In genomic region chr9:20904995-20905394, GRCh38 we compare ENCODE assay signal across 19 cellular contexts.
DNase-seq lines count a peak whose midpoint lies in the region; ATAC-seq and TF ChIP-seq lines count a peak whose summit lies in the region.
"Had no signal": no experiment of that assay in that cellular context is flagged by ENCODE, and none has a peak within 500 bp of the region (broad histone marks: within the 10 kb centered on the region; RNA-seq: fewer than 3 reads in every experiment).

No MANE protein-coding gene starts in this region.

- no peak overlapping the region for H3K9ac ChIP-seq in DND-41 (ENCODE audit: low read depth, low read length)
- H3K9ac ChIP-seq: BLaER1 treated with 17β-estradiol and CSF1 and Interleukin-3, amounts not matched to agents 10 nM and 100 nM had no signal

- no peak for DNase-seq in DND-41
- peak; percentile 55 for DNase-seq in NCI-H82 (lab: John Stamatoyannopoulos, UW)
- peak; percentile 11 for DNase-seq in WERI-Rb-1
- no peak for DNase-seq in hepatocyte (ENCODE audit: low spot score)
- no peak for DNase-seq in anterior cingulate cortex (lab: John Stamatoyannopoulos, UW)
- DNase-seq: 8988T; AML-193; Caco-2; Calu3; CD4-positive, alpha-beta T cell; CD8-positive, alpha-beta T cell; DMS79 treated with DMSO at 0.1 percent for 48 hours; EL; GDM1 had no signal

- H3K27me3 ChIP-seq in DND-41 (ENCODE audit: insufficient read depth, low read length, poor library complexity) (no peaks in the 10 kb centered on the region), WERI-Rb-1 (ENCODE audit: insufficient read depth, low read depth, severe bottlenecking) (no peaks in the 10 kb centered on the region), hepatocyte (no peaks in the 10 kb centered on the region)
- H3K27me3 ChIP-seq: BLaER1 treated with 17β-estradiol and CSF1 and Interleukin-3, amounts not matched to agents 10 nM and 100 nM had no signal

- H3K79me2 ChIP-seq in DND-41 (ENCODE audit: insufficient read depth, low read length) (no peaks in the 10 kb centered on the region), hepatocyte (no peaks in the 10 kb centered on the region)

- 62% methylated on average over 1 of the region's 1 CpG for WGBS in hepatocyte (ENCODE audit: low lambda C conversion rate, missing lambda C conversion rate)

- H4K20me1 ChIP-seq in DND-41 (ENCODE audit: insufficient read depth, low read length) = no peaks in the 10 kb centered on the region
- no peaks in the 10 kb centered on the region for H4K20me1 ChIP-seq in hepatocyte (ENCODE audit: insufficient read depth, poor library complexity, severe bottlenecking)
- H4K20me1 ChIP-seq: BLaER1 treated with 17β-estradiol and CSF1 and Interleukin-3, amounts not matched to agents 10 nM and 100 nM had no signal

- H3K4me3 ChIP-seq in DND-41 (ENCODE audit: low read depth in 1 of 2, low read length in 2 of 2) (no peak overlapping the region), WERI-Rb-1 (ENCODE audit: low read depth, low read length) (no peak overlapping the region), hepatocyte (no peak overlapping the region)
- H3K4me3 ChIP-seq: BLaER1 treated with 17β-estradiol and CSF1 and Interleukin-3, amounts not matched to agents 10 nM and 100 nM; GM12878 had no signal

- no peaks in the 10 kb centered on the region for H3K9me2 ChIP-seq in hepatocyte (replicated peaks; ENCODE audit: insufficient read depth)

- H2AFZ ChIP-seq in DND-41 (ENCODE audit: low read depth, low read length) (no peak overlapping the region), hepatocyte (no peak overlapping the region)

- no peak for TF ChIP-seq CTCF in DND-41 (IDR thresholded peaks at IDR 0.05; ENCODE audit: borderline replicate concordance, extremely low read depth, low read length, poor library complexity, severe bottlenecking)
- TF ChIP-seq CTCF in WERI-Rb-1 (IDR thresholded peaks at IDR 0.05; ENCODE audit: low read depth, low read length) = no peak
- TF ChIP-seq CTCF in hepatocyte (IDR thresholded peaks at IDR 0.05; ENCODE audit: poor library complexity) = no peak

- H3K4me2 ChIP-seq in DND-41 (ENCODE audit: insufficient read depth, low read length) (no peak overlapping the region), hepatocyte (no peak overlapping the region)
- H3K4me2 ChIP-seq: BLaER1 treated with 17β-estradiol and CSF1 and Interleukin-3, amounts not matched to agents 10 nM and 100 nM had no signal

- H3K9me3 ChIP-seq in DND-41 (ENCODE audit: insufficient read depth, low read length, severe bottlenecking) (no peaks in the 10 kb centered on the region), WERI-Rb-1 (ENCODE audit: severe bottlenecking) (no peaks in the 10 kb centered on the region), hepatocyte (ENCODE audit: low read depth) (no peaks in the 10 kb centered on the region)
- H3K9me3 ChIP-seq: BLaER1 treated with 17β-estradiol and CSF1 and Interleukin-3, amounts not matched to agents 10 nM and 100 nM; Caco-2 had no signal

- H3K36me3 ChIP-seq in DND-41 (ENCODE audit: insufficient read depth, low read length) (no peaks in the 10 kb centered on the region), WERI-Rb-1 (no peaks in the 10 kb centered on the region), hepatocyte (replicated peaks; ENCODE audit: insufficient read depth, low read depth) (no peaks in the 10 kb centered on the region)

- H3K27ac ChIP-seq in DND-41 (ENCODE audit: low read length) = no peak overlapping the region
- H3K27ac ChIP-seq in WERI-Rb-1 = no peak overlapping the region
- H3K27ac ChIP-seq in hepatocyte = no peak overlapping the region
- H3K27ac ChIP-seq: BLaER1 treated with 17β-estradiol and CSF1 and Interleukin-3, amounts not matched to agents 10 nM and 100 nM; C4-2B had no signal

- ATAC-seq in DND-41 (ENCODE audit: insufficient read depth, low read depth) = peak; percentile 55; the same call in 1 of the 3 replicates
- no peak for ATAC-seq in GM18520 (IDR thresholded peaks at IDR 0.05; ENCODE audit: unreplicated experiment)
- ATAC-seq in GM18867 (IDR thresholded peaks at IDR 0.05; ENCODE audit: unreplicated experiment) = no peak
- ATAC-seq: CD8-positive, alpha-beta T cell; GM12878 had no signal

- no peaks in the 10 kb centered on the region for H3K4me1 ChIP-seq in DND-41 (ENCODE audit: insufficient read depth, low read length)
- no peaks in the 10 kb centered on the region for H3K4me1 ChIP-seq in hepatocyte (ENCODE audit: insufficient read depth)
- H3K4me1 ChIP-seq: BLaER1 treated with 17β-estradiol and CSF1 and Interleukin-3, amounts not matched to agents 10 nM and 100 nM had no signal

Comparison
In these comparisons a context has a peak if more than half of its experiments do, and no peak if none do; other contexts are left out.
1. DNase-seq: peak in NCI-H82 (single experiment) and WERI-Rb-1 (single experiment); none in DND-41 (single experiment), hepatocyte (single experiment) and anterior cingulate cortex (0 of 58).